ENCODE assay signal across 34 cellular contexts in the genomic region with DNA sequence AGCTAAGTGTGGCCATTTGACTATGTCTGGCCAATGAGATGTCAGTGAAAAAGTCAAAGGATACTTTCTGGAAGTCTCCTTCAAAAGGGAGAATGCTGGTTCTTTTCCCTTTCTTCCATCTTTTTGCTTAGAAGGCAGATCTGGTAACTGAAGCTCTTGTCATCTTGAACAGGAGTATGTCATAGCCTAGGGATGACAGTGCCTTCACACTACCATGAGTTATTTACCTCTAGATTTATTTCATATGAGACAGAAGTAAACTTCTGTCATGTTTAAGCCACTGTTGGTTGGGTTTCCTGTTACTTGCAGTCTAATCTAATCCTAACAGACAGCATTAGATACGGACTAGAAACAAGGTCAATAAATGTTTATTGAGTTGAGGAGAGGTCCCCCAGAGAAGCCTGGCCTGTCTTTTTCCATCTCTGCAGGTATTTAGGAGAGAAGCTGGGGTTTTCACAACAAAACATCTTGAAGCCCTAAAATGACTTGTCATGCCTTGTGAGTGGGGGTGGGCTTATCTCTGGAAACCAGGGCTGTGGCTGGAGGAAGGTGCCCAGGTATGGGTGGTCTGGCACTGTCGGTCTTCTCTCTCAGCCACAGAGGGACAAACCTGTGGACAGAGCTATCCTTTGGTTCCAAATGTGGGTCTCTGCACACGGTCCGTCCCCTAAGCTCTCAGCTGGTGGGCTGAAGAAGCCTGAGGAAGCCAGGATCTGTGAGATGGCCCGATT. TPM values are rescaled to one million over a fixed set of nuclear protein-coding genes. Genes with fewer than 3 reads are reported as not detected.
"Had no signal": no experiment of that assay in that cellular context is flagged by ENCODE, and none has a peak within 500 bp of the region (broad histone marks: within the 10 kb centered on the region; RNA-seq: fewer than 3 reads in every experiment).

No MANE protein-coding gene starts in this region.

- H3K27ac ChIP-seq: neural progenitor cell, ovary, parathyroid adenoma, psoas muscle, right lobe of liver, sigmoid colon, skin epidermis, spleen, suprapubic skin, testis, tibial artery, upper lobe of right lung, uterus had no signal

- H3K79me2 ChIP-seq: parathyroid adenoma had no signal

- H3K27me3 ChIP-seq: neural progenitor cell, ovary, right lobe of liver, sigmoid colon, testis, transverse colon, uterus had no signal

- H3K36me3 ChIP-seq: neural progenitor cell, ovary, right lobe of liver, sigmoid colon, spleen, suprapubic skin, tibial artery, transverse colon, upper lobe of right lung, uterus had no signal

- H3K9me3 ChIP-seq: ovary, psoas muscle, right lobe of liver, sigmoid colon, spleen, suprapubic skin, testis, tibial artery, transverse colon, upper lobe of right lung, uterus had no signal

- DNase-seq: natural killer cell; occipital lobe; ovary; posterior cingulate gyrus; psoas muscle; right cardiac atrium; right lobe of liver; sigmoid colon; spleen; stimulated activated CD4-positive, alpha-beta T cell treated with anti-CD3 and anti-CD28 coated beads, Interleukin-12 subunit alpha, Interleukin-12 subunit beta, amount 100 ng/mL, for 4 hours; stimulated activated CD4-positive, alpha-beta T cell treated with anti-CD3 and anti-CD28 coated beads, Interleukin-1b, Interleukin-23, amount 100 ng/mL, for 48 hours; stimulated activated CD4-positive, alpha-beta T cell treated with anti-CD3 and anti-CD28 coated beads, Interleukin-4, amount 100 ng/mL, for 1 hour; stimulated activated CD4-positive, alpha-beta T cell treated with anti-CD3 and anti-CD28 coated beads, Interleukin-4, amount 100 ng/mL, for 4 hours; stimulated activated CD8-positive, alpha-beta memory T cell treated with anti-CD3 and anti-CD28 coated beads, Interleukin-4, amount 100 ng/mL, for 48 hours; stimulated activated naive CD4-positive, alpha-beta T cell; stimulated activated naive CD8-positive, alpha-beta T cell treated with anti-CD3 and anti-CD28 coated beads, Interleukin-15, amount 100 ng/mL, for 72 hours; stimulated activated naive CD8-positive, alpha-beta T cell treated with anti-CD3 and anti-CD28 coated beads, Interleukin-15, Interleukin-2, amounts not matched to agents 100 U/mL and 50 U/mL, for 24 hours; substantia nigra; testis; tibial artery; transverse colon; upper lobe of right lung; uterus had no signal

- ATAC-seq: natural killer cell; psoas muscle; right cardiac atrium; right lobe of liver; stimulated activated memory B cell treated with anti-CD40 and anti-IgM and Interleukin-4, amounts not matched to agents 10 μg/mL and 1 μg/mL and 100 μg/mL, for 72 hours; stimulated activated naive CD8-positive, alpha-beta T cell treated with anti-CD3 and anti-CD28 coated beads, Interleukin-15, amount 100 ng/mL, for 72 hours; stimulated activated naive CD8-positive, alpha-beta T cell treated with anti-CD3 and anti-CD28 coated beads, Interleukin-15, Interleukin-2, amounts not matched to agents 100 U/mL and 50 U/mL, for 24 hours; upper lobe of right lung had no signal

- H2AFZ ChIP-seq: neural progenitor cell, parathyroid adenoma had no signal

- H3K4me2 ChIP-seq: neural progenitor cell, smooth muscle cell had no signal

- H3K9ac ChIP-seq: neural progenitor cell, parathyroid adenoma had no signal

- H3K4me3 ChIP-seq: neural progenitor cell, ovary, psoas muscle, right lobe of liver, sigmoid colon, skin epidermis, smooth muscle cell, spleen, suprapubic skin, testis, tibial artery, transverse colon, upper lobe of right lung, uterus had no signal

- H3K4me1 ChIP-seq: neural progenitor cell, parathyroid adenoma, psoas muscle, sigmoid colon, spleen, suprapubic skin, testis, tibial artery, uterus had no signal

RNA-seq across cellular contexts. Expression of a gene that starts 28.5 kb away (rescaled TPM):
- total RNA-seq: natural killer cell had no signal

RNA-seq across cellular contexts. Expression of a gene that starts 35.2 kb away (rescaled TPM):
- total RNA-seq: natural killer cell, occipital lobe, osteoblast, ovary, progenitor cell of endocrine pancreas, psoas muscle, renal cortical epithelial cell, right cardiac atrium, right lobe of liver, sigmoid colon, smooth muscle cell, spleen, transverse colon, upper lobe of right lung, urinary bladder, uterus had no signal
- polyA plus RNA-seq: neural cell, ovary, psoas muscle, right cardiac atrium, sigmoid colon, smooth muscle cell, spleen, urinary bladder had no signal
